ENCODE assay signal across 29 cellular contexts in genomic region chr12:130258863-130259262, GRCh38.
DNase-seq lines count a peak whose midpoint lies in the region; ATAC-seq lines count a peak whose summit lies in the region.
"Had no signal": no experiment of that assay in that cellular context is flagged by ENCODE, and none has a peak within 500 bp of the region (broad histone marks: within the 10 kb centered on the region; RNA-seq: fewer than 3 reads in every experiment).

No MANE protein-coding gene starts in this region.

- peak overlapping the region; percentile 32 for H2AK5ac ChIP-seq in neuronal stem cell (ENCODE audit: low read depth, low read length)
- no peak overlapping the region for H2AK5ac ChIP-seq in trophoblast cell (ENCODE audit: low read length)

- H3K4me3 ChIP-seq in neuronal stem cell (ENCODE audit: low read length in 2 of 2) (no peak overlapping the region), trophoblast cell (ENCODE audit: low read depth, low read length) (no peak overlapping the region)
- H3K4me3 ChIP-seq: A549; BLaER1; BLaER1 treated with 17β-estradiol and CSF1 and Interleukin-3, amounts not matched to agents 10 nM and 100 nM had no signal

- H4K91ac ChIP-seq in neuronal stem cell (ENCODE audit: low read depth, low read length, poor library complexity), result no peak overlapping the region
- no peak overlapping the region for H4K91ac ChIP-seq in trophoblast cell (ENCODE audit: low read depth, low read length)

- peak overlapping the region; percentile 81 for H2BK15ac ChIP-seq in neuronal stem cell (ENCODE audit: low read length)

- H3K36me3 ChIP-seq in neuronal stem cell (replicated peaks in 1 of 2; ENCODE audit: control insufficient read depth in 2 of 2, insufficient read depth in 2 of 2, low read length in 2 of 2), result no peaks in the 10 kb centered on the region
- no peaks in the 10 kb centered on the region for H3K36me3 ChIP-seq in trophoblast cell (ENCODE audit: control insufficient read depth in 1 of 2, insufficient read depth in 2 of 2, low read length in 2 of 2)
- H3K36me3 ChIP-seq: BE2C; BLaER1; BLaER1 treated with 17β-estradiol and CSF1 and Interleukin-3, amounts not matched to agents 10 nM and 100 nM had no signal

- H2BK5ac ChIP-seq in neuronal stem cell (ENCODE audit: low read length), result no peak overlapping the region
- H2BK5ac ChIP-seq in trophoblast cell (ENCODE audit: low read depth, low read length, poor library complexity), result no peak overlapping the region

- no CpG with 5 or more reads among the region's 10 CpGs for WGBS in neuronal stem cell (ENCODE audit: extremely low coverage in 2 of 2, insufficient read length in 2 of 2, insufficient replicate concordance in 1 of 2), 2 donors
- no CpG with 5 or more reads among the region's 10 CpGs for WGBS in trophoblast cell (ENCODE audit: extremely low coverage, insufficient coverage, insufficient read length)

- H3K9me3 ChIP-seq in neuronal stem cell (replicated peaks in 1 of 2; ENCODE audit: control insufficient read depth in 2 of 2, insufficient read depth in 1 of 2, low read depth in 1 of 2, low read length in 2 of 2) (no peaks in the 10 kb centered on the region), trophoblast cell (ENCODE audit: insufficient read depth, low read depth, low read length) (peaks cover 2% of the 10 kb centered on the region)
- H3K9me3 ChIP-seq: A549; BE2C; BLaER1; BLaER1 treated with 17β-estradiol and CSF1 and Interleukin-3, amounts not matched to agents 10 nM and 100 nM; Caco-2 had no signal

- no peak overlapping the region for H2AFZ ChIP-seq in neuronal stem cell (ENCODE audit: low read length)
- no peak overlapping the region for H2AFZ ChIP-seq in trophoblast cell (ENCODE audit: insufficient read depth, low read length, poor library complexity)

- H3K4me2 ChIP-seq in neuronal stem cell (ENCODE audit: insufficient read depth, low read length, poor library complexity, severe bottlenecking) (no peak overlapping the region), trophoblast cell (ENCODE audit: low read length) (no peak overlapping the region)
- H3K4me2 ChIP-seq: A549; BLaER1; BLaER1 treated with 17β-estradiol and CSF1 and Interleukin-3, amounts not matched to agents 10 nM and 100 nM had no signal

- no peaks in the 10 kb centered on the region for H3K79me1 ChIP-seq in neuronal stem cell (ENCODE audit: low read depth, low read length)
- no peaks in the 10 kb centered on the region for H3K79me1 ChIP-seq in trophoblast cell (ENCODE audit: low read length)

- no peak for ATAC-seq in HG02840 (IDR thresholded peaks at IDR 0.05; ENCODE audit: low FRiP score, unreplicated experiment)
- ATAC-seq: A549; CD8-positive, alpha-beta T cell had no signal

- no peak overlapping the region for H3K27ac ChIP-seq in neuronal stem cell (replicated peaks; ENCODE audit: low read length)
- no peak overlapping the region for H3K27ac ChIP-seq in trophoblast cell (ENCODE audit: low read depth, low read length)
- H3K27ac ChIP-seq: 22Rv1; A549; BLaER1; BLaER1 treated with 17β-estradiol and CSF1 and Interleukin-3, amounts not matched to agents 10 nM and 100 nM; C4-2B had no signal

- H3K79me2 ChIP-seq in trophoblast cell (ENCODE audit: control insufficient read depth, insufficient read depth, low read length, poor library complexity), result no peaks in the 10 kb centered on the region

- H3K9ac ChIP-seq in neuronal stem cell (ENCODE audit: low read depth, low read length, poor library complexity) (no peak overlapping the region), trophoblast cell (ENCODE audit: low read length) (peak overlapping the region; percentile 27)
- H3K9ac ChIP-seq: BLaER1; BLaER1 treated with 17β-estradiol and CSF1 and Interleukin-3, amounts not matched to agents 10 nM and 100 nM had no signal

- H3K4me1 ChIP-seq in neuronal stem cell (ENCODE audit: control insufficient read depth in 2 of 2, insufficient read depth in 1 of 2, low read depth in 1 of 2, low read length in 2 of 2) (peaks cover 0 to 2% of the 10 kb centered on the region in 2 donors), trophoblast cell (ENCODE audit: control insufficient read depth in 1 of 2, insufficient read depth in 2 of 2, low read length in 2 of 2) (no peaks in the 10 kb centered on the region)
- H3K4me1 ChIP-seq: A549; BE2C; BLaER1; BLaER1 treated with 17β-estradiol and CSF1 and Interleukin-3, amounts not matched to agents 10 nM and 100 nM; Caco-2 had no signal

- intact Hi-C loops in posterior cingulate gyrus (cut with DNase I), result no loop called here

- no peak overlapping the region for H4K12ac ChIP-seq in trophoblast cell (ENCODE audit: low read depth, low read length)

- peaks cover 0 to 4% (median 2%) of the 10 kb centered on the region in 3 experiments for H3K27me3 ChIP-seq in neuronal stem cell (ENCODE audit: control insufficient read depth in 3 of 3, insufficient read depth in 3 of 3, low read depth in 1 of 3, low read length in 3 of 3)
- no peaks in the 10 kb centered on the region for H3K27me3 ChIP-seq in trophoblast cell (ENCODE audit: insufficient read depth, low read length)
- H3K27me3 ChIP-seq: BE2C; BLaER1; BLaER1 treated with 17β-estradiol and CSF1 and Interleukin-3, amounts not matched to agents 10 nM and 100 nM had no signal

- no peak overlapping the region for H3K14ac ChIP-seq in neuronal stem cell (ENCODE audit: low read length)
- no peak overlapping the region for H3K14ac ChIP-seq in trophoblast cell (ENCODE audit: low read length)

- H3K18ac ChIP-seq in neuronal stem cell (ENCODE audit: low read length), result no peak overlapping the region
- H3K18ac ChIP-seq in trophoblast cell (ENCODE audit: low read length), result no peak overlapping the region

- no peak overlapping the region for H2BK120ac ChIP-seq in neuronal stem cell (ENCODE audit: low read depth, low read length)
- no peak overlapping the region for H2BK120ac ChIP-seq in trophoblast cell (ENCODE audit: insufficient read depth, low read length, poor library complexity)

- H3K23ac ChIP-seq in neuronal stem cell (ENCODE audit: low read depth, low read length, poor library complexity) (no peak overlapping the region), trophoblast cell (ENCODE audit: low read length) (no peak overlapping the region)

- no peak overlapping the region for H4K8ac ChIP-seq in neuronal stem cell (ENCODE audit: low read depth, low read length)
- no peak overlapping the region for H4K8ac ChIP-seq in trophoblast cell (ENCODE audit: low read depth, low read length)

- H2BK12ac ChIP-seq in neuronal stem cell (ENCODE audit: low read length), result no peak overlapping the region
- no peak overlapping the region for H2BK12ac ChIP-seq in trophoblast cell (ENCODE audit: low read length)

- no peak overlapping the region for H3K4ac ChIP-seq in neuronal stem cell (ENCODE audit: low read length)
- H3K4ac ChIP-seq in trophoblast cell (ENCODE audit: low read depth, low read length), result no peak overlapping the region

- DNase-seq in neuronal stem cell (ENCODE audit: low spot score) (no peak), trophoblast cell (no peak), posterior cingulate gyrus (no peak)
- DNase-seq: 8988T; ACHN; AML-193; BE2C; C1 segment of cervical spinal cord; Caco-2; Calu3; CD4-positive, alpha-beta memory T cell; CD4-positive, alpha-beta T cell; CD4-positive, CD25-positive, alpha-beta regulatory T cell; CD8-positive, alpha-beta memory T cell; CD8-positive, alpha-beta T cell; COR-L47; DMS 273 treated with DMSO at 0.1 percent for 48 hours; DMS153; DMS53; DMS79; DMS79 treated with DMSO at 0.1 percent for 48 hours; DND-41; EL had no signal
